8 cellular contexts compared by ENCODE assay signal in genomic region chr6:37735722-37736121, GRCh38. TPM values are rescaled to one million over a fixed set of nuclear protein-coding genes. Genes with fewer than 3 reads are reported as not detected.
"Had no signal": no experiment of that assay in that cellular context is flagged by ENCODE, and none has a peak within 500 bp of the region (broad histone marks: within the 10 kb centered on the region; RNA-seq: fewer than 3 reads in every experiment).

No MANE protein-coding gene starts in this region.

- H3K4me2 ChIP-seq: GM23338 had no signal

- H3K27ac ChIP-seq: HL-60 had no signal

- H3K9me3 Mint-ChIP-seq: GM23338, IgD-negative memory B cell had no signal

- H3K36me3 ChIP-seq: HAP-1 had no signal

- H3K9me3 ChIP-seq: HAP-1 had no signal

- H3K27ac Mint-ChIP-seq: GM23338, IgD-negative memory B cell had no signal

- H3K4me3 ChIP-seq: GM23338, HAP-1 had no signal

- H2AFZ ChIP-seq: GM23338 had no signal

- H3K4me1 ChIP-seq: HAP-1 had no signal

- ATAC-seq: GM23338, HCT116, HepG2 had no signal

- DNase-seq: H7, KG1 had no signal

- H3K36me3 Mint-ChIP-seq: IgD-negative memory B cell had no signal

- H3K4me3 Mint-ChIP-seq: GM23338, IgD-negative memory B cell had no signal

- H3K4me1 Mint-ChIP-seq: GM23338 had no signal

RNA-seq across cellular contexts. Expression of gene MDGA1, which starts 38.0 kb away (rescaled TPM):
- total RNA-seq: HepG2 had no signal
